3 cellular contexts compared by ENCODE assay signal in genomic region chr12:9144353-9145106, GRCh38. TPM values are rescaled to one million over a fixed set of nuclear protein-coding genes. Genes with fewer than 3 reads are reported as not detected.
"Had no signal": no experiment of that assay in that cellular context is flagged by ENCODE, and none has a peak within 500 bp of the region (broad histone marks: within the 10 kb centered on the region; RNA-seq: fewer than 3 reads in every experiment).

No MANE protein-coding gene starts in this region.

RNA-seq across cellular contexts. Expression of gene A2M, which starts 28.8 kb away (rescaled TPM):
- total RNA-seq: activated B cell treated with CpG ODN at 0.5 μM for 24 hours; activated CD8-positive, alpha-beta T cell treated with anti-CD3 and anti-CD28 coated beads for 36 hours; T-helper 2 cell treated with Interferon-gamma antibody and Interleukin-4, amounts not matched to agents 100 ng/mL and 5 ng/mL, for 36 hours had no signal
